Comparison of ENCODE assay signal across 1 cellular context in the genomic region with DNA sequence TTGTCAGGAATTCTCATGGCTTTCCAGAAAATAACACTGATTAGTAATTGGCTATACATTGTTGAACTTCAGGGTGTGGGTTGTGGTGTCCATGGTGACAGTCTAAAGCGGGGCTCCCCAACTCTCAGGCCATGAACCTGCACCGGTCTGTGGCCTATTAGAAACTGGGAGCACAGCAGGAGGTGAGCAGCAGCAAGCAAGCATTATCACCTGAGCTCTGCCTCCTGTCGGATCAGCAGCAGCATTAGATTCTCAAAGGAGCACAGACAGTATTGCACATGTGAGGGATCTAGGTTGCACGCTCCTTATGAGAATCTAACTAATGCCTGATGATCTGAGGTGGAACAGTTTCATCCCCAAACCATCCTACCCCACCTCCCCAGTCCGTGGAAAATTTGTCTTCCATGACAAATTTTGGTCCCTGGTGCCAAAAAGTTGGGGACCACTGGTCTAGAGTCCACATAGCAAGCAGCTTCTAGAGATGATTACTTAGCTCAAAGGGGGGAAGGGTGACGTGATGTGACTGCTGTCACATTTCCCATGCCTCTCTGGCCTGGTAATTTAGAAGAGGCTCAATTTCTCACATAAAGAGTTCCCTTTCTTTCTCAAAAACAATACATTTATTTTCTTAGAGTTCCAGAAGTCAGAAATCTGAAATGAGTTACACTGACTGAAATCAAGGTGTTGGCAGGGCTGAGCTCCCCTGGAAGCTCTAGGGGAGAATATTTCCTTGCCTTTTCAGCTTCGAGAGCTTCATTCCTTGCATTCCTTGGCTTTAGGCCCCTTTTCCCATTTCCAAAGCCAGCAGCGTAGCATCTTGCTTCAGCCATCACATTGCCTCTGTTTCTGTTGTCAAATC.
TF ChIP-seq lines count a peak whose summit lies in the region.

No MANE protein-coding gene starts in this region.

TF ChIP-seq in WTC11, 78 proteins besides CTCF, POLR2A, EP300 and RAD21 (continued from another document):
- no peak for TF ChIP-seq FOXP4 (CRISPR knock-in tag; IDR thresholded peaks at IDR 0.05)
- TF ChIP-seq, protein P1, sequence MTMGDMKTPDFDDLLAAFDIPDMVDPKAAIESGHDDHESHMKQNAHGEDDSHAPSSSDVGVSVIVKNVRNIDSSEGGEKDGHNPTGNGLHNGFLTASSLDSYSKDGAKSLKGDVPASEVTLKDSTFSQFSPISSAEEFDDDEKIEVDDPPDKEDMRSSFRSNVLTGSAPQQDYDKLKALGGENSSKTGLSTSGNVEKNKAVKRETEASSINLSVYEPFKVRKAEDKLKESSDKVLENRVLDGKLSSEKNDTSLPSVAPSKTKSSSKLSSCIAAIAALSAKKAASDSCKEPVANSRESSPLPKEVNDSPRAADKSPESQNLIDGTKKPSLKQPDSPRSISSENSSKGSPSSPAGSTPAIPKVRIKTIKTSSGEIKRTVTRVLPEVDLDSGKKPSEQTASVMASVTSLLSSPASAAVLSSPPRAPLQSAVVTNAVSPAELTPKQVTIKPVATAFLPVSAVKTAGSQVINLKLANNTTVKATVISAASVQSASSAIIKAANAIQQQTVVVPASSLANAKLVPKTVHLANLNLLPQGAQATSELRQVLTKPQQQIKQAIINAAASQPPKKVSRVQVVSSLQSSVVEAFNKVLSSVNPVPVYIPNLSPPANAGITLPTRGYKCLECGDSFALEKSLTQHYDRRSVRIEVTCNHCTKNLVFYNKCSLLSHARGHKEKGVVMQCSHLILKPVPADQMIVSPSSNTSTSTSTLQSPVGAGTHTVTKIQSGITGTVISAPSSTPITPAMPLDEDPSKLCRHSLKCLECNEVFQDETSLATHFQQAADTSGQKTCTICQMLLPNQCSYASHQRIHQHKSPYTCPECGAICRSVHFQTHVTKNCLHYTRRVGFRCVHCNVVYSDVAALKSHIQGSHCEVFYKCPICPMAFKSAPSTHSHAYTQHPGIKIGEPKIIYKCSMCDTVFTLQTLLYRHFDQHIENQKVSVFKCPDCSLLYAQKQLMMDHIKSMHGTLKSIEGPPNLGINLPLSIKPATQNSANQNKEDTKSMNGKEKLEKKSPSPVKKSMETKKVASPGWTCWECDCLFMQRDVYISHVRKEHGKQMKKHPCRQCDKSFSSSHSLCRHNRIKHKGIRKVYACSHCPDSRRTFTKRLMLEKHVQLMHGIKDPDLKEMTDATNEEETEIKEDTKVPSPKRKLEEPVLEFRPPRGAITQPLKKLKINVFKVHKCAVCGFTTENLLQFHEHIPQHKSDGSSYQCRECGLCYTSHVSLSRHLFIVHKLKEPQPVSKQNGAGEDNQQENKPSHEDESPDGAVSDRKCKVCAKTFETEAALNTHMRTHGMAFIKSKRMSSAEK (CRISPR knock-in tag; IDR thresholded peaks at IDR 0.05; ENCODE audit: borderline replicate concordance): no peak
- TF ChIP-seq ZNF219 (CRISPR knock-in tag; IDR thresholded peaks at IDR 0.05; ENCODE audit: borderline replicate concordance): no peak
- no peak for TF ChIP-seq ETV6 (CRISPR knock-in tag; IDR thresholded peaks at IDR 0.05)
- no peak for TF ChIP-seq ZNF416 (CRISPR knock-in tag; IDR thresholded peaks at IDR 0.05)
- TF ChIP-seq SMAD3 (CRISPR knock-in tag; IDR thresholded peaks at IDR 0.05; ENCODE audit: borderline replicate concordance): no peak
- no peak for TF ChIP-seq OVOL2 (CRISPR knock-in tag; IDR thresholded peaks at IDR 0.05; ENCODE audit: borderline replicate concordance)
- no peak for TF ChIP-seq ESRRA (CRISPR knock-in tag; IDR thresholded peaks at IDR 0.05; ENCODE audit: borderline replicate concordance)
- TF ChIP-seq NR3C1 (CRISPR knock-in tag; conservative IDR thresholded peaks at IDR 0.05; ENCODE audit: low read depth): no peak
- no peak for TF ChIP-seq CBFB (CRISPR knock-in tag; IDR thresholded peaks at IDR 0.05; ENCODE audit: low read depth)
